Comparison of ENCODE assay signal across 8 cellular contexts in genomic region chr18:49420811-49421210, GRCh38. TPM values are rescaled to one million over a fixed set of nuclear protein-coding genes. Genes with fewer than 3 reads are reported as not detected.
A peak's percentile ranks its signal among the peaks of the same experiment; 100 is the strongest.
DNase-seq lines count a peak whose midpoint lies in the region; TF ChIP-seq lines count a peak whose summit lies in the region.
"Not testable (repeated sequence)": the region's sequence is repeated elsewhere in the genome, so short reads cannot be mapped to it uniquely, and the experiment has no call there.

No MANE protein-coding gene starts in this region.

- not testable (repeated sequence) for H3K27ac Mint-ChIP-seq in T-helper 1 cell treated with Interleukin-12 subunit alpha and Interleukin-12 subunit beta and Interleukin-4 antibody, amounts not matched to agents 30 μg/mL and 1 μg/mL, for 36 hours; activated naive CD4-positive, alpha-beta T cell treated with anti-CD3 and anti-CD28 coated beads for 36 hours; endodermal cell

- H3K79me2 ChIP-seq in DOHH2 (ENCODE audit: control insufficient read depth, low read length) = peaks cover 15% of the 10 kb centered on the region
- not testable (repeated sequence) for H3K79me2 ChIP-seq in MM.1S (ENCODE audit: low read length)

- intact Hi-C loops in activated naive CD4-positive, alpha-beta T cell treated with anti-CD3 and anti-CD28 coated beads for 36 hours (cut with micrococcal nuclease) = not testable (repeated sequence)

- not testable (repeated sequence) for TF ChIP-seq CTCF in DOHH2 (IDR thresholded peaks at IDR 0.05; ENCODE audit: low read depth, low read length, poor library complexity, severe bottlenecking); MM.1S (IDR thresholded peaks at IDR 0.05; ENCODE audit: low read length); endodermal cell (conservative IDR thresholded peaks at IDR 0.05)

- peaks cover 27% of the 10 kb centered on the region for H3K4me1 Mint-ChIP-seq in T-helper 1 cell treated with Interleukin-12 subunit alpha and Interleukin-12 subunit beta and Interleukin-4 antibody, amounts not matched to agents 30 μg/mL and 1 μg/mL, for 36 hours (ENCODE audit: low read depth)
- peaks cover 38% of the 10 kb centered on the region for H3K4me1 Mint-ChIP-seq in activated naive CD4-positive, alpha-beta T cell treated with anti-CD3 and anti-CD28 coated beads for 36 hours (ENCODE audit: low read depth)
- H3K4me1 Mint-ChIP-seq in endodermal cell = not testable (repeated sequence)

- CTCF ChIA-PET in activated naive CD4-positive, alpha-beta T cell treated with anti-CD3 and anti-CD28 coated beads for 36 hours (lab: Charles Lee) = not testable (repeated sequence)

- H3K4me3 Mint-ChIP-seq in T-helper 1 cell treated with Interleukin-12 subunit alpha and Interleukin-12 subunit beta and Interleukin-4 antibody, amounts not matched to agents 30 μg/mL and 1 μg/mL, for 36 hours = peak overlapping the region; percentile 17
- H3K4me3 Mint-ChIP-seq in activated naive CD4-positive, alpha-beta T cell treated with anti-CD3 and anti-CD28 coated beads for 36 hours = peak overlapping the region; percentile 18
- not testable (repeated sequence) for H3K4me3 Mint-ChIP-seq in endodermal cell

- peak; percentile 69 for DNase-seq in MM.1S
- DNase-seq in activated CD4-positive, alpha-beta T cell treated with anti-CD3 and anti-CD28 coated beads for 48 hours = peak; percentile 33
- peak; percentile 8 for DNase-seq in activated T-cell treated with anti-CD3 and anti-CD28 coated beads for 1 hour (ENCODE audit: low read depth)
- peak; percentile 71 for DNase-seq in activated naive CD4-positive, alpha-beta T cell treated with anti-CD3 and anti-CD28 coated beads for 36 hours
- DNase-seq in endodermal cell = peak; percentile 50
- peak; percentile 3 to 51 (median 28) for DNase-seq in stimulated activated naive CD4-positive, alpha-beta T cell (lab: John Stamatoyannopoulos, UW)

- not testable (repeated sequence) for H3K4me1 ChIP-seq in DOHH2 (ENCODE audit: control insufficient read depth, low read length); MM.1S (ENCODE audit: low read length); endodermal cell (ENCODE audit: control insufficient read depth, insufficient read depth, low read length)

- H4K20me1 ChIP-seq in DOHH2 (ENCODE audit: control insufficient read depth, insufficient read depth, low read depth, low read length); MM.1S (ENCODE audit: insufficient read depth, low read length): not testable (repeated sequence)

- not testable (repeated sequence) for H3K9me3 Mint-ChIP-seq in T-helper 1 cell treated with Interleukin-12 subunit alpha and Interleukin-12 subunit beta and Interleukin-4 antibody, amounts not matched to agents 30 μg/mL and 1 μg/mL, for 36 hours
- peaks cover 12% of the 10 kb centered on the region for H3K9me3 Mint-ChIP-seq in activated naive CD4-positive, alpha-beta T cell treated with anti-CD3 and anti-CD28 coated beads for 36 hours
- H3K9me3 Mint-ChIP-seq in endodermal cell = peaks cover 23% of the 10 kb centered on the region

- peak overlapping the region; percentile 19; the same call in 1 of the 2 replicates for H3K4me2 ChIP-seq in DOHH2 (ENCODE audit: low read length)
- H3K4me2 ChIP-seq in MM.1S (ENCODE audit: low read depth, low read length) = peak overlapping the region; percentile 15; the same call in 1 of the 2 replicates

- H3K27me3 ChIP-seq in DOHH2 (ENCODE audit: control insufficient read depth, low read length); MM.1S (replicated peaks; ENCODE audit: insufficient read depth, low read length); endodermal cell (ENCODE audit: control insufficient read depth, insufficient read depth, low read length, poor library complexity, severe bottlenecking): not testable (repeated sequence)

- H3K9me2 ChIP-seq in DOHH2 (replicated peaks; ENCODE audit: control insufficient read depth, low read length); MM.1S (replicated peaks; ENCODE audit: insufficient read depth, low read length): not testable (repeated sequence)

- H3K9ac ChIP-seq in MM.1S (ENCODE audit: low read length); endodermal cell (ENCODE audit: extremely low read depth, low read length, poor library complexity, severe bottlenecking): not testable (repeated sequence)

- not testable (repeated sequence) for H3K27ac ChIP-seq in DOHH2 (ENCODE audit: low read depth, low read length); MM.1S (ENCODE audit: low read length); endodermal cell (ENCODE audit: low read depth, low read length)

- not testable (repeated sequence) for H2AFZ ChIP-seq in MM.1S (ENCODE audit: low read length)

- H3F3A ChIP-seq in DOHH2 (ENCODE audit: control insufficient read depth, insufficient read depth) = peaks cover 10% of the 10 kb centered on the region
- H3F3A ChIP-seq in MM.1S (ENCODE audit: insufficient read depth, low read length) = not testable (repeated sequence)

- 82 to 92% methylated on average over 3 to 8 of the region's 8 CpGs for WGBS in endodermal cell (ENCODE audit: insufficient coverage in 1 of 2, insufficient read length in 1 of 2), 2 experiments

- not testable (repeated sequence) for H3K36me3 Mint-ChIP-seq in T-helper 1 cell treated with Interleukin-12 subunit alpha and Interleukin-12 subunit beta and Interleukin-4 antibody, amounts not matched to agents 30 μg/mL and 1 μg/mL, for 36 hours (ENCODE audit: low read depth)
- H3K36me3 Mint-ChIP-seq in activated naive CD4-positive, alpha-beta T cell treated with anti-CD3 and anti-CD28 coated beads for 36 hours (ENCODE audit: low read depth) = peaks cover 37% of the 10 kb centered on the region
- H3K36me3 Mint-ChIP-seq in endodermal cell (ENCODE audit: low read depth) = peaks cover 35% of the 10 kb centered on the region

- peaks cover 12% of the 10 kb centered on the region for H3K36me3 ChIP-seq in DOHH2 (ENCODE audit: control insufficient read depth, low read length)
- H3K36me3 ChIP-seq in MM.1S (replicated peaks; ENCODE audit: insufficient read depth, low read length); endodermal cell (ENCODE audit: control insufficient read depth, insufficient read depth, low read length): not testable (repeated sequence)

- H3K9me3 ChIP-seq in DOHH2 (ENCODE audit: control insufficient read depth, insufficient read depth, low read length); MM.1S (replicated peaks; ENCODE audit: insufficient read depth, low read length); endodermal cell (ENCODE audit: control insufficient read depth, low read length): not testable (repeated sequence)

- H3K27me3 Mint-ChIP-seq in T-helper 1 cell treated with Interleukin-12 subunit alpha and Interleukin-12 subunit beta and Interleukin-4 antibody, amounts not matched to agents 30 μg/mL and 1 μg/mL, for 36 hours (ENCODE audit: low read depth); activated naive CD4-positive, alpha-beta T cell treated with anti-CD3 and anti-CD28 coated beads for 36 hours (ENCODE audit: low read depth); endodermal cell (ENCODE audit: insufficient read depth): not testable (repeated sequence)

- not testable (repeated sequence) for H3K4me3 ChIP-seq in DOHH2 (ENCODE audit: low read length); MM.1S (ENCODE audit: low read length); endodermal cell (ENCODE audit: low read length)

RNA-seq across cellular contexts. Expression of gene DYM, which starts 39.6 kb away (rescaled TPM):
- total RNA-seq in activated naive CD4-positive, alpha-beta T cell treated with anti-CD3 and anti-CD28 coated beads for 36 hours = 10 to 100 TPM; 60.2 to 61.2 TPM
- 10 to 100 TPM; 62.2 to 77.4 TPM for total RNA-seq in endodermal cell
- polyA plus RNA-seq in endodermal cell (2013, experiment 1 of 2) = 49.4 TPM
- 44.0 TPM for polyA plus RNA-seq in endodermal cell (2013, experiment 2 of 2)

Comparison
In these comparisons a context has a peak if more than half of its experiments do, and no peak if none do; other contexts are left out.
1. DNase-seq: peak in every context shown above with its lines; median percentile 71 in activated naive CD4-positive, alpha-beta T cell treated with anti-CD3 and anti-CD28 coated beads for 36 hours; 69 in MM.1S; 50 in endodermal cell; 33 in activated CD4-positive, alpha-beta T cell treated with anti-CD3 and anti-CD28 coated beads for 48 hours; 28 in stimulated activated naive CD4-positive, alpha-beta T cell; 8 in activated T-cell treated with anti-CD3 and anti-CD28 coated beads for 1 hour.